Comparison of ENCODE assay signal across 22 cellular contexts in genomic region chr14:75718199-75718598, GRCh38.
"Had no signal": no experiment of that assay in that cellular context is flagged by ENCODE, and none has a peak within 500 bp of the region (broad histone marks: within the 10 kb centered on the region; RNA-seq: fewer than 3 reads in every experiment).

No MANE protein-coding gene starts in this region.

- DNase-seq: central memory CD4-positive, alpha-beta T cell; dorsolateral prefrontal cortex; effector CD4-positive, alpha-beta T cell; foreskin keratinocyte; heart left ventricle; kidney; left cardiac atrium; left lung; lower lobe of right lung; natural killer cell; occipital lobe; psoas muscle; right cardiac atrium; spleen; stimulated activated CD4-positive, alpha-beta T cell treated with anti-CD3 and anti-CD28 coated beads, Interleukin-2, amount 100 ng/mL, for 48 hours; stimulated activated naive CD4-positive, alpha-beta T cell; stimulated activated naive CD8-positive, alpha-beta T cell treated with anti-CD3 and anti-CD28 coated beads, Interleukin-15, amount 100 ng/mL, for 72 hours; thyroid gland had no signal

- H3K27ac Mint-ChIP-seq: natural killer cell, type B pancreatic cell had no signal

- H3K36me3 Mint-ChIP-seq: natural killer cell had no signal

- H3K4me3 ChIP-seq: dorsolateral prefrontal cortex, gastroesophageal sphincter, heart left ventricle, hepatocyte, left lung, lower lobe of right lung, psoas muscle, skin epidermis, spleen, thyroid gland had no signal

- H3K27ac ChIP-seq: foreskin keratinocyte, gastroesophageal sphincter, hepatocyte, left lung, lower lobe of right lung, psoas muscle, spleen, thyroid gland had no signal

- H3K9me3 ChIP-seq: gastroesophageal sphincter, heart left ventricle, left lung, lower lobe of right lung, psoas muscle, spleen, thyroid gland had no signal

- H3K27me3 ChIP-seq: dorsolateral prefrontal cortex, foreskin keratinocyte, gastroesophageal sphincter, heart left ventricle, hepatocyte, left lung, spleen, thyroid gland had no signal

- H3K9me3 Mint-ChIP-seq: natural killer cell; stimulated activated naive CD8-positive, alpha-beta T cell treated with anti-CD3 and anti-CD28 coated beads, Interleukin-15, amount 100 ng/mL, for 72 hours; type B pancreatic cell had no signal

- ATAC-seq: foreskin keratinocyte; gastroesophageal sphincter; heart left ventricle; left cardiac atrium; natural killer cell; right cardiac atrium; stimulated activated naive CD8-positive, alpha-beta T cell treated with anti-CD3 and anti-CD28 coated beads, Interleukin-15, amount 100 ng/mL, for 72 hours had no signal

- H3K36me3 ChIP-seq: thyroid gland had no signal

- H3K4me3 Mint-ChIP-seq: natural killer cell; stimulated activated naive CD8-positive, alpha-beta T cell treated with anti-CD3 and anti-CD28 coated beads, Interleukin-15, amount 100 ng/mL, for 72 hours; type B pancreatic cell had no signal

- H3K4me1 Mint-ChIP-seq: natural killer cell; stimulated activated naive CD8-positive, alpha-beta T cell treated with anti-CD3 and anti-CD28 coated beads, Interleukin-15, amount 100 ng/mL, for 72 hours had no signal

- H3K4me1 ChIP-seq: foreskin keratinocyte had no signal

- H3K27me3 Mint-ChIP-seq: stimulated activated naive CD8-positive, alpha-beta T cell treated with anti-CD3 and anti-CD28 coated beads, Interleukin-15, amount 100 ng/mL, for 72 hours; type B pancreatic cell had no signal
